2 cellular contexts compared by ENCODE assay signal in genomic region chr3:194953291-194953690, GRCh38.
TF ChIP-seq lines count a peak whose summit lies in the region.

No MANE protein-coding gene starts in this region.

TF ChIP-seq in SK-N-SH, 30 proteins besides CTCF, POLR2A, EP300 and RAD21 (continued from another document):
- TF ChIP-seq, protein P1, sequence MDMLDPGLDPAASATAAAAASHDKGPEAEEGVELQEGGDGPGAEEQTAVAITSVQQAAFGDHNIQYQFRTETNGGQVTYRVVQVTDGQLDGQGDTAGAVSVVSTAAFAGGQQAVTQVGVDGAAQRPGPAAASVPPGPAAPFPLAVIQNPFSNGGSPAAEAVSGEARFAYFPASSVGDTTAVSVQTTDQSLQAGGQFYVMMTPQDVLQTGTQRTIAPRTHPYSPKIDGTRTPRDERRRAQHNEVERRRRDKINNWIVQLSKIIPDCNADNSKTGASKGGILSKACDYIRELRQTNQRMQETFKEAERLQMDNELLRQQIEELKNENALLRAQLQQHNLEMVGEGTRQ (IDR thresholded peaks at IDR 0.05; ENCODE audit: borderline replicate concordance, low read depth, low read length), result no peak

TF ChIP-seq in SK-N-SH treated with all-trans-retinoic acid at 6 μM for 48 hours, 23 proteins besides CTCF, POLR2A, EP300 and RAD21 (continued from another document):
- no peak for TF ChIP-seq CSDC2 (CRISPR knock-in tag; IDR thresholded peaks at IDR 0.05)
